ENCODE assay signal across 24 cellular contexts in genomic region chr2:43317194-43317593, GRCh38.
DNase-seq lines count a peak whose midpoint lies in the region; ATAC-seq, FAIRE-seq and TF ChIP-seq lines count a peak whose summit lies in the region.
"Had no signal": no experiment of that assay in that cellular context is flagged by ENCODE, and none has a peak within 500 bp of the region (broad histone marks: within the 10 kb centered on the region; RNA-seq: fewer than 3 reads in every experiment).

No MANE protein-coding gene starts in this region.

- no peak overlapping the region for H3K4me2 ChIP-seq in A549
- H3K4me2 ChIP-seq in K562 (ENCODE audit: insufficient read depth, low read length) = no peak overlapping the region

- peak; percentile 23 for FAIRE-seq in A549 (lab: Jason Lieb, UNC)
- peak; percentile 4 for FAIRE-seq in GM19239 (lab: Jason Lieb, UNC)
- FAIRE-seq in K562 (lab: Jason Lieb, UNC) = no peak
- FAIRE-seq: A204.1, D721Med, G401.6, GM12892, GM18507 had no signal

- H3K27me3 Mint-ChIP-seq in mesothelial cell of epicardium (ENCODE audit: low read depth) = no peaks in the 10 kb centered on the region
- H3K27me3 Mint-ChIP-seq: B cell; CD4-positive, alpha-beta T cell had no signal

- no peak for TF ChIP-seq POLR2A in A549 (IDR thresholded peaks at IDR 0.05; ENCODE audit: low read length)
- no peak for TF ChIP-seq POLR2A in K562 (conservative IDR thresholded peaks at IDR 0.05)

- no peak overlapping the region for H2AFZ ChIP-seq in K562 (ENCODE audit: low read depth, low read length)

- peak overlapping the region; percentile 43 for H3K27ac Mint-ChIP-seq in mesothelial cell of epicardium
- no peak overlapping the region for H3K27ac Mint-ChIP-seq in stimulated activated effector memory CD8-positive, alpha-beta T cell treated with anti-CD3 and anti-CD28 coated beads, Interleukin-12 subunit alpha, Interleukin-12 subunit beta, amount 100 ng/mL, for 72 hours
- H3K27ac Mint-ChIP-seq: B cell; CD4-positive, alpha-beta T cell; CD8-positive, alpha-beta T cell had no signal

- no peaks in the 10 kb centered on the region for H3K27me3 ChIP-seq in K562 (ENCODE audit: control insufficient read depth in 2 of 2, insufficient read depth in 2 of 2, low read length in 2 of 2)
- H3K27me3 ChIP-seq: BLaER1 treated with 17β-estradiol and CSF1 and Interleukin-3, amounts not matched to agents 10 nM and 100 nM had no signal

- H3K27ac ChIP-seq in A549 (no peak overlapping the region), K562 (ENCODE audit: extremely low read depth, low read depth, low read length) (no peak overlapping the region)
- H3K27ac ChIP-seq: BLaER1 treated with 17β-estradiol and CSF1 and Interleukin-3, amounts not matched to agents 10 nM and 100 nM; C4-2B had no signal

- H3K4me3 ChIP-seq in A549 (no peak overlapping the region), K562 (no peak overlapping the region)
- H3K4me3 ChIP-seq: BLaER1 treated with 17β-estradiol and CSF1 and Interleukin-3, amounts not matched to agents 10 nM and 100 nM had no signal

- BruUV-seq in K562 (replicated peaks; lab: Mats Ljungman, UMichigan) = no TSS peak

- peaks cover 10% of the 10 kb centered on the region; the same call in 2 of the 3 replicates for H3K36me3 ChIP-seq in K562 (ENCODE audit: control insufficient read depth, insufficient read depth, low read length)

- no peaks in the 10 kb centered on the region for H4K20me1 ChIP-seq in K562 (replicated peaks; ENCODE audit: control insufficient read depth, insufficient read depth, low read length)
- H4K20me1 ChIP-seq: BLaER1 treated with 17β-estradiol and CSF1 and Interleukin-3, amounts not matched to agents 10 nM and 100 nM had no signal

- 93% methylated on average over 1 of the region's 1 CpG for WGBS in A549 (ENCODE audit: missing lambda C conversion rate)
- 64% methylated on average over 1 of the region's 1 CpG for WGBS in K562 (ENCODE audit: insufficient coverage, low coverage, missing lambda C conversion rate)

- TF ChIP-seq CTCF in A549 (IDR thresholded peaks at IDR 0.05) (no peak), K562 (IDR thresholded peaks at IDR 0.05 in 2 of 3, conservative IDR thresholded peaks at IDR 0.05 in 1 of 3; ENCODE audit: insufficient read depth in 2 of 3, low read depth in 1 of 3, low read length in 3 of 3) (no peak), mesothelial cell of epicardium (IDR thresholded peaks at IDR 0.05; ENCODE audit: unreplicated experiment) (no peak)

- intact Hi-C loops in K562 (cut with micrococcal nuclease) = no loop called here

- no peak overlapping the region for H3K4me3 Mint-ChIP-seq in mesothelial cell of epicardium
- H3K4me3 Mint-ChIP-seq in stimulated activated effector memory CD8-positive, alpha-beta T cell treated with anti-CD3 and anti-CD28 coated beads, Interleukin-12 subunit alpha, Interleukin-12 subunit beta, amount 100 ng/mL, for 72 hours = no peak overlapping the region
- H3K4me3 Mint-ChIP-seq: B cell; CD4-positive, alpha-beta T cell; CD8-positive, alpha-beta T cell had no signal

- H3K36me3 Mint-ChIP-seq in mesothelial cell of epicardium = no peaks in the 10 kb centered on the region
- H3K36me3 Mint-ChIP-seq in stimulated activated effector memory CD8-positive, alpha-beta T cell treated with anti-CD3 and anti-CD28 coated beads, Interleukin-12 subunit alpha, Interleukin-12 subunit beta, amount 100 ng/mL, for 72 hours = peaks cover 18% of the 10 kb centered on the region

- no peaks in the 10 kb centered on the region for H3K9me1 ChIP-seq in K562 (ENCODE audit: control insufficient read depth, insufficient read depth, low read length)

- no peak for TF ChIP-seq EP300 in A549 (IDR thresholded peaks at IDR 0.05)
- TF ChIP-seq EP300 in K562 (IDR thresholded peaks at IDR 0.05; ENCODE audit: low read length) = no peak

- H3K4me1 ChIP-seq in A549 (peaks cover 34% of the 10 kb centered on the region), K562 (replicated peaks in 1 of 2; ENCODE audit: control insufficient read depth in 2 of 2, insufficient read depth in 2 of 2, low read length in 2 of 2) (no peaks in the 10 kb centered on the region; a peak in 1 of 5 replicates)
- H3K4me1 ChIP-seq: Caco-2 had no signal

- in situ Hi-C loops in K562 (cut with MboI) = no loop called here

- H3K4me1 Mint-ChIP-seq in mesothelial cell of epicardium = peaks cover 56% of the 10 kb centered on the region
- peaks cover 14% of the 10 kb centered on the region for H3K4me1 Mint-ChIP-seq in stimulated activated effector memory CD8-positive, alpha-beta T cell treated with anti-CD3 and anti-CD28 coated beads, Interleukin-12 subunit alpha, Interleukin-12 subunit beta, amount 100 ng/mL, for 72 hours

- ATAC-seq in A549 (no peak), K562 (no peak), GM19328 (IDR thresholded peaks at IDR 0.05; ENCODE audit: unreplicated experiment) (no peak), GM18517 (IDR thresholded peaks at IDR 0.05; ENCODE audit: unreplicated experiment) (no peak)
- ATAC-seq in stimulated activated effector memory CD8-positive, alpha-beta T cell treated with anti-CD3 and anti-CD28 coated beads, Interleukin-12 subunit alpha, Interleukin-12 subunit beta, amount 100 ng/mL, for 72 hours = no peak
- ATAC-seq: CD8-positive, alpha-beta T cell had no signal

- H3K79me2 ChIP-seq in K562 (ENCODE audit: control insufficient read depth, insufficient read depth, low read length) = no peaks in the 10 kb centered on the region

- H3K9ac ChIP-seq in K562 (ENCODE audit: insufficient read depth in 1 of 2, low read depth in 2 of 2, low read length in 2 of 2) = no peak overlapping the region
- H3K9ac ChIP-seq: BLaER1 treated with 17β-estradiol and CSF1 and Interleukin-3, amounts not matched to agents 10 nM and 100 nM had no signal

- no peak for TF ChIP-seq RAD21 in A549 (conservative IDR thresholded peaks at IDR 0.05 in 1 of 2, IDR thresholded peaks at IDR 0.05 in 1 of 2)
- TF ChIP-seq RAD21 in K562 (CRISPR knock-in tag; conservative IDR thresholded peaks at IDR 0.05 in 1 of 2, IDR thresholded peaks at IDR 0.05 in 1 of 2) = no peak

- no peaks in the 10 kb centered on the region for H3K9me3 Mint-ChIP-seq in mesothelial cell of epicardium
- H3K9me3 Mint-ChIP-seq in stimulated activated effector memory CD8-positive, alpha-beta T cell treated with anti-CD3 and anti-CD28 coated beads, Interleukin-12 subunit alpha, Interleukin-12 subunit beta, amount 100 ng/mL, for 72 hours = no peaks in the 10 kb centered on the region
- H3K9me3 Mint-ChIP-seq: CD4-positive, alpha-beta T cell; CD8-positive, alpha-beta T cell had no signal

- CTCF ChIA-PET in A549 (lab: Yijun Ruan, JAX) (interaction anchor here (0.9 to 1.0 kb wide), 2 partner anchors 23 to 88 kb away, joined by 3 to 4 read pairs; no protein-coding TSS in a partner anchor), K562 (lab: Yijun Ruan, JAX; ENCODE audit: low intra/inter-chr PET ratio) (no interaction called here)

- POLR2A ChIA-PET in A549 (lab: Yijun Ruan, JAX) = no interaction called here
- POLR2A ChIA-PET in K562 (lab: Yijun Ruan, JAX) = interaction anchor here (1.0 to 1.2 kb wide), 2 partner anchors 9 to 10 kb away, joined by 4 to 5 read pairs; no protein-coding TSS in a partner anchor

- no peaks in the 10 kb centered on the region for H3K9me3 ChIP-seq in A549
- no peaks in the 10 kb centered on the region for H3K9me3 ChIP-seq in K562 (replicated peaks; ENCODE audit: control insufficient read depth, insufficient read depth, low read depth, low read length)
- H3K9me3 ChIP-seq: BLaER1 treated with 17β-estradiol and CSF1 and Interleukin-3, amounts not matched to agents 10 nM and 100 nM; Caco-2 had no signal

- DNase-seq in A549 (ENCODE audit: low read depth in 1 of 2, low spot score in 1 of 2) = no peak
- DNase-seq in GM19239 (ENCODE audit: insufficient read length, low spot score) = no peak
- no peak for DNase-seq in K562 (ENCODE audit: extremely low read depth in 1 of 4, low spot score in 3 of 4)
- DNase-seq in mesothelial cell of epicardium (ENCODE audit: low spot score in 2 of 2, unreplicated experiment in 2 of 2) = no peak
- no peak for DNase-seq in stimulated activated effector memory CD8-positive, alpha-beta T cell treated with anti-CD3 and anti-CD28 coated beads, Interleukin-12 subunit alpha, Interleukin-12 subunit beta, amount 100 ng/mL, for 72 hours (ENCODE audit: low spot score in 2 of 2)
- no peak for DNase-seq in activated CD4-positive, alpha-beta T cell treated with anti-CD3 and anti-CD28 coated beads, Interleukin-2, amount 50 U/mL, for 48 hours
- DNase-seq: 8988T; AML-193; Caco-2; Calu3; CD4-positive, alpha-beta T cell; CD8-positive, alpha-beta T cell; DMS79 treated with DMSO at 0.1 percent for 48 hours; GF-D8 had no signal

TF ChIP-seq in A549, 52 proteins besides CTCF, POLR2A, EP300 and RAD21:
- TF ChIP-seq CBX2 (IDR thresholded peaks at IDR 0.05; ENCODE audit: borderline replicate concordance, low read depth) (no peak), HES2 (IDR thresholded peaks at IDR 0.05) (no peak), ESRRA (IDR thresholded peaks at IDR 0.05; ENCODE audit: borderline replicate concordance, low read length) (no peak), HEYL (CRISPR knock-in tag; IDR thresholded peaks at IDR 0.05) (no peak), POLR2AphosphoS2 (conservative IDR thresholded peaks at IDR 0.05; ENCODE audit: low read length) (no peak), RNF2 (IDR thresholded peaks at IDR 0.05; ENCODE audit: borderline replicate concordance, low read depth) (no peak), JUN (IDR thresholded peaks at IDR 0.05) (no peak), PHF8 (IDR thresholded peaks at IDR 0.05; ENCODE audit: borderline replicate concordance, low read depth) (no peak)
TF ChIP-seq in A549: peak in this region for 0.

TF ChIP-seq in K562, 482 proteins besides CTCF, POLR2A, EP300 and RAD21 (continues in another document):
- TF ChIP-seq MXD1 (CRISPR knock-in tag; IDR thresholded peaks at IDR 0.05; ENCODE audit: borderline replicate concordance, poor library complexity, severe bottlenecking) (no peak), RFX7 (CRISPR knock-in tag; IDR thresholded peaks at IDR 0.05) (no peak), NFATC3 (IDR thresholded peaks at IDR 0.05) (no peak), DACH1 (IDR thresholded peaks at IDR 0.05; ENCODE audit: partially characterized antibody) (peak; percentile 12), PURB (CRISPR knock-in tag; IDR thresholded peaks at IDR 0.05; ENCODE audit: low read depth) (no peak), ZKSCAN1 (IDR thresholded peaks at IDR 0.05; ENCODE audit: low read depth, low read length) (peak; percentile 73), PHB (CRISPR knock-in tag; IDR thresholded peaks at IDR 0.05) (no peak), CSDE1 (IDR thresholded peaks at IDR 0.05) (no peak), LCOR (CRISPR knock-in tag; IDR thresholded peaks at IDR 0.05) (no peak), PHF21A (IDR thresholded peaks at IDR 0.05; ENCODE audit: borderline replicate concordance, low read depth) (no peak), ETV1 (tag; conservative IDR thresholded peaks at IDR 0.05; ENCODE audit: low read depth) (no peak), CCNT2 (IDR thresholded peaks at IDR 0.05; ENCODE audit: borderline replicate concordance, extremely low read depth, insufficient read length, low read depth, low read length) (no peak)
